In the genomic region with DNA sequence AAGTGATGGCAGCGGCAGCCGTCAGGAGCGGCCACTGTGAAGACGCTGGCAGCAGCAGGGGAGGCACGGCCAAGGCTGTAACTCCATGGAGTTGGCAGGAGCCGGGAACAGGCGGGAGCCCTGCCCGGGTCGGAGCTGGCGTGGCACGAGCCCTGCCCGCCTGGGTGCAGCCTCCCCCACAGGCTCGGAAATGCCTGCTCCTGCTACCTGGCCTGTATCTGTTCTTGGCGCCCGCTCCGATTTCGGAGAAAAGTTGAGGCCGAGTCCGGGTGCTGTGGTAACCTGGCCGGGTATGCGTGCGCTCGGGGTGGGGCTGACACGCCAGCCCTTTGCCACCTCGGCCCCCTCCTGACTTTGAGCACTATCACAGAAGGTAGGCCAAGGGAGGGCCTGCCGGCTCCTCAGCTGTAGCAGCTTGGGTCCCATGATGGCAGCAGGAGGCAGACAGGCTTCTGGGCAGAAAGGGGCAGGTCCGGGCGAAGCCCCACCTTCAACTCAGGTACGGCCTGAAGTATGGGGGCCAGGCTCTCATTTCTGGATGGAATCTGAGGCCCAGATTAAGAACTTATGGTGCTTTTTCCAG, we compare ENCODE assay signal across 1 cellular context.
TF ChIP-seq lines count a peak whose summit lies in the region.

No MANE protein-coding gene starts in this region.

TF ChIP-seq in H1, 55 proteins besides CTCF, POLR2A, EP300 and RAD21 (continued from another document):
- TF ChIP-seq, protein P1, sequence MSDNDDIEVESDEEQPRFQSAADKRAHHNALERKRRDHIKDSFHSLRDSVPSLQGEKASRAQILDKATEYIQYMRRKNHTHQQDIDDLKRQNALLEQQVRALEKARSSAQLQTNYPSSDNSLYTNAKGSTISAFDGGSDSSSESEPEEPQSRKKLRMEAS (IDR thresholded peaks at IDR 0.05), result no peak
- TF ChIP-seq RNF2 (IDR thresholded peaks at IDR 0.05; ENCODE audit: borderline replicate concordance, low read depth, low read length, missing control alignments, poor library complexity, severe bottlenecking), result no peak
- TF ChIP-seq, protein P2, sequence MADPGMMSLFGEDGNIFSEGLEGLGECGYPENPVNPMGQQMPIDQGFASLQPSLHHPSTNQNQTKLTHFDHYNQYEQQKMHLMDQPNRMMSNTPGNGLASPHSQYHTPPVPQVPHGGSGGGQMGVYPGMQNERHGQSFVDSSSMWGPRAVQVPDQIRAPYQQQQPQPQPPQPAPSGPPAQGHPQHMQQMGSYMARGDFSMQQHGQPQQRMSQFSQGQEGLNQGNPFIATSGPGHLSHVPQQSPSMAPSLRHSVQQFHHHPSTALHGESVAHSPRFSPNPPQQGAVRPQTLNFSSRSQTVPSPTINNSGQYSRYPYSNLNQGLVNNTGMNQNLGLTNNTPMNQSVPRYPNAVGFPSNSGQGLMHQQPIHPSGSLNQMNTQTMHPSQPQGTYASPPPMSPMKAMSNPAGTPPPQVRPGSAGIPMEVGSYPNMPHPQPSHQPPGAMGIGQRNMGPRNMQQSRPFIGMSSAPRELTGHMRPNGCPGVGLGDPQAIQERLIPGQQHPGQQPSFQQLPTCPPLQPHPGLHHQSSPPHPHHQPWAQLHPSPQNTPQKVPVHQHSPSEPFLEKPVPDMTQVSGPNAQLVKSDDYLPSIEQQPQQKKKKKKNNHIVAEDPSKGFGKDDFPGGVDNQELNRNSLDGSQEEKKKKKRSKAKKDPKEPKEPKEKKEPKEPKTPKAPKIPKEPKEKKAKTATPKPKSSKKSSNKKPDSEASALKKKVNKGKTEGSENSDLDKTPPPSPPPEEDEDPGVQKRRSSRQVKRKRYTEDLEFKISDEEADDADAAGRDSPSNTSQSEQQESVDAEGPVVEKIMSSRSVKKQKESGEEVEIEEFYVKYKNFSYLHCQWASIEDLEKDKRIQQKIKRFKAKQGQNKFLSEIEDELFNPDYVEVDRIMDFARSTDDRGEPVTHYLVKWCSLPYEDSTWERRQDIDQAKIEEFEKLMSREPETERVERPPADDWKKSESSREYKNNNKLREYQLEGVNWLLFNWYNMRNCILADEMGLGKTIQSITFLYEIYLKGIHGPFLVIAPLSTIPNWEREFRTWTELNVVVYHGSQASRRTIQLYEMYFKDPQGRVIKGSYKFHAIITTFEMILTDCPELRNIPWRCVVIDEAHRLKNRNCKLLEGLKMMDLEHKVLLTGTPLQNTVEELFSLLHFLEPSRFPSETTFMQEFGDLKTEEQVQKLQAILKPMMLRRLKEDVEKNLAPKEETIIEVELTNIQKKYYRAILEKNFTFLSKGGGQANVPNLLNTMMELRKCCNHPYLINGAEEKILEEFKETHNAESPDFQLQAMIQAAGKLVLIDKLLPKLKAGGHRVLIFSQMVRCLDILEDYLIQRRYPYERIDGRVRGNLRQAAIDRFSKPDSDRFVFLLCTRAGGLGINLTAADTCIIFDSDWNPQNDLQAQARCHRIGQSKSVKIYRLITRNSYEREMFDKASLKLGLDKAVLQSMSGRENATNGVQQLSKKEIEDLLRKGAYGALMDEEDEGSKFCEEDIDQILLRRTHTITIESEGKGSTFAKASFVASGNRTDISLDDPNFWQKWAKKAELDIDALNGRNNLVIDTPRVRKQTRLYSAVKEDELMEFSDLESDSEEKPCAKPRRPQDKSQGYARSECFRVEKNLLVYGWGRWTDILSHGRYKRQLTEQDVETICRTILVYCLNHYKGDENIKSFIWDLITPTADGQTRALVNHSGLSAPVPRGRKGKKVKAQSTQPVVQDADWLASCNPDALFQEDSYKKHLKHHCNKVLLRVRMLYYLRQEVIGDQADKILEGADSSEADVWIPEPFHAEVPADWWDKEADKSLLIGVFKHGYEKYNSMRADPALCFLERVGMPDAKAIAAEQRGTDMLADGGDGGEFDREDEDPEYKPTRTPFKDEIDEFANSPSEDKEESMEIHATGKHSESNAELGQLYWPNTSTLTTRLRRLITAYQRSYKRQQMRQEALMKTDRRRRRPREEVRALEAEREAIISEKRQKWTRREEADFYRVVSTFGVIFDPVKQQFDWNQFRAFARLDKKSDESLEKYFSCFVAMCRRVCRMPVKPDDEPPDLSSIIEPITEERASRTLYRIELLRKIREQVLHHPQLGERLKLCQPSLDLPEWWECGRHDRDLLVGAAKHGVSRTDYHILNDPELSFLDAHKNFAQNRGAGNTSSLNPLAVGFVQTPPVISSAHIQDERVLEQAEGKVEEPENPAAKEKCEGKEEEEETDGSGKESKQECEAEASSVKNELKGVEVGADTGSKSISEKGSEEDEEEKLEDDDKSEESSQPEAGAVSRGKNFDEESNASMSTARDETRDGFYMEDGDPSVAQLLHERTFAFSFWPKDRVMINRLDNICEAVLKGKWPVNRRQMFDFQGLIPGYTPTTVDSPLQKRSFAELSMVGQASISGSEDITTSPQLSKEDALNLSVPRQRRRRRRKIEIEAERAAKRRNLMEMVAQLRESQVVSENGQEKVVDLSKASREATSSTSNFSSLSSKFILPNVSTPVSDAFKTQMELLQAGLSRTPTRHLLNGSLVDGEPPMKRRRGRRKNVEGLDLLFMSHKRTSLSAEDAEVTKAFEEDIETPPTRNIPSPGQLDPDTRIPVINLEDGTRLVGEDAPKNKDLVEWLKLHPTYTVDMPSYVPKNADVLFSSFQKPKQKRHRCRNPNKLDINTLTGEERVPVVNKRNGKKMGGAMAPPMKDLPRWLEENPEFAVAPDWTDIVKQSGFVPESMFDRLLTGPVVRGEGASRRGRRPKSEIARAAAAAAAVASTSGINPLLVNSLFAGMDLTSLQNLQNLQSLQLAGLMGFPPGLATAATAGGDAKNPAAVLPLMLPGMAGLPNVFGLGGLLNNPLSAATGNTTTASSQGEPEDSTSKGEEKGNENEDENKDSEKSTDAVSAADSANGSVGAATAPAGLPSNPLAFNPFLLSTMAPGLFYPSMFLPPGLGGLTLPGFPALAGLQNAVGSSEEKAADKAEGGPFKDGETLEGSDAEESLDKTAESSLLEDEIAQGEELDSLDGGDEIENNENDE (IDR thresholded peaks at IDR 0.05; ENCODE audit: insufficient replicate concordance, low read length), result no peak
- TF ChIP-seq HDAC6 (IDR thresholded peaks at IDR 0.05; ENCODE audit: low read depth, low read length), result no peak
- no peak for TF ChIP-seq CREB1 (IDR thresholded peaks at IDR 0.05)
- TF ChIP-seq BACH1 (IDR thresholded peaks at IDR 0.05; ENCODE audit: low read length), result no peak
- no peak for TF ChIP-seq TCF12 (IDR thresholded peaks at IDR 0.05; ENCODE audit: low read depth, low read length)
- TF ChIP-seq SIX5 (IDR thresholded peaks at IDR 0.05; ENCODE audit: low read depth, low read length), result no peak
- TF ChIP-seq CEBPB (IDR thresholded peaks at IDR 0.05; ENCODE audit: low read depth, low read length), result no peak
- TF ChIP-seq EZH2 (IDR thresholded peaks at IDR 0.05; ENCODE audit: low read depth, low read length, severe bottlenecking), result no peak
- TF ChIP-seq SP1 (IDR thresholded peaks at IDR 0.05; ENCODE audit: low read depth, low read length), result no peak
